In genomic region chr4:68372588-68372987, GRCh38 we compare ENCODE assay signal across 23 cellular contexts. TPM values are rescaled to one million over a fixed set of nuclear protein-coding genes. Genes with fewer than 3 reads are reported as not detected.
DNase-seq lines count a peak whose midpoint lies in the region; ATAC-seq and TF ChIP-seq lines count a peak whose summit lies in the region.
"Had no signal": no experiment of that assay in that cellular context is flagged by ENCODE, and none has a peak within 500 bp of the region (broad histone marks: within the 10 kb centered on the region; RNA-seq: fewer than 3 reads in every experiment).

No MANE protein-coding gene starts in this region.

- DNase-seq in EL (peak; percentile 14), LHCN-M2 (ENCODE audit: low read depth) (peak; percentile 29), endodermal cell (no peak), mesenchymal stem cell (no peak), DMS153 (lab: John Stamatoyannopoulos, UW) (no peak), tibial nerve (ENCODE audit: low spot score in 2 of 2) (no peak)
- DNase-seq: activated CD4-positive, alpha-beta T cell treated with anti-CD3 and anti-CD28 coated beads for 36 hours; activated naive CD4-positive, alpha-beta T cell; CD4-positive, alpha-beta T cell; cortex of kidney; DMS79 treated with DMSO at 0.1 percent for 48 hours; kidney; midbrain; NCI-H1092; NCI-H69; SK-N-SH; stimulated activated CD4-positive, alpha-beta T cell treated with anti-CD3 and anti-CD28 coated beads, Interleukin-1b, Interleukin-23, amount 100 ng/mL, for 48 hours; T1000 had no signal

- no peak overlapping the region for H4K8ac ChIP-seq in mesenchymal stem cell (ENCODE audit: low read length)

- TF ChIP-seq EP300 in tibial nerve (IDR thresholded peaks at IDR 0.05), result no peak

- H2BK120ac ChIP-seq in mesenchymal stem cell (ENCODE audit: low read depth, low read length), result no peak overlapping the region

- H3K36me3 Mint-ChIP-seq in endodermal cell (ENCODE audit: low read depth), result peaks cover 18% of the 10 kb centered on the region
- H3K36me3 Mint-ChIP-seq: IgD-negative memory B cell had no signal

- H3K27me3 Mint-ChIP-seq in endodermal cell (ENCODE audit: insufficient read depth), result no peaks in the 10 kb centered on the region
- H3K27me3 Mint-ChIP-seq: activated CD4-positive, alpha-beta T cell treated with anti-CD3 and anti-CD28 coated beads for 36 hours had no signal

- H3K4me1 ChIP-seq in endodermal cell (ENCODE audit: control insufficient read depth, insufficient read depth, low read length) (peaks cover 3% of the 10 kb centered on the region), mesenchymal stem cell (ENCODE audit: control insufficient read depth, insufficient read depth, low read depth, low read length) (peaks cover 10% of the 10 kb centered on the region), tibial nerve (peaks cover 0 to 6% (median 0%) of the 10 kb centered on the region in 4 donors)

- no peak overlapping the region for H2AFZ ChIP-seq in mesenchymal stem cell (ENCODE audit: low read depth, low read length)
- H2AFZ ChIP-seq: PC-9 had no signal

- no peak overlapping the region for H2BK15ac ChIP-seq in mesenchymal stem cell (ENCODE audit: low read depth, poor library complexity, severe bottlenecking)

- no peak overlapping the region for H3K27ac ChIP-seq in endodermal cell (ENCODE audit: low read depth, low read length)
- no peak overlapping the region for H3K27ac ChIP-seq in mesenchymal stem cell (ENCODE audit: low read length, poor library complexity, severe bottlenecking)
- no peak overlapping the region for H3K27ac ChIP-seq in tibial nerve
- H3K27ac ChIP-seq: PC-9 had no signal

- H3K36me3 ChIP-seq in endodermal cell (ENCODE audit: control insufficient read depth, insufficient read depth, low read length), result peaks cover 13% of the 10 kb centered on the region
- H3K36me3 ChIP-seq in mesenchymal stem cell (ENCODE audit: control insufficient read depth in 1 of 2, insufficient read depth in 2 of 2, low read depth in 1 of 2, low read length in 2 of 2), result no peaks in the 10 kb centered on the region
- H3K36me3 ChIP-seq in tibial nerve, result no peaks in the 10 kb centered on the region
- H3K36me3 ChIP-seq: right atrium auricular region had no signal

- peaks cover 37% of the 10 kb centered on the region for H3K9me3 Mint-ChIP-seq in endodermal cell
- H3K9me3 Mint-ChIP-seq: CD4-positive, alpha-beta T cell; IgD-negative memory B cell had no signal

- H3K79me1 ChIP-seq in mesenchymal stem cell (replicated peaks; ENCODE audit: low read length, poor library complexity, severe bottlenecking), result peaks cover 4% of the 10 kb centered on the region

- no peak overlapping the region for H3K4me3 Mint-ChIP-seq in endodermal cell

- H3K4me3 ChIP-seq in endodermal cell (ENCODE audit: low read length) (no peak overlapping the region), mesenchymal stem cell (ENCODE audit: insufficient read depth in 1 of 2, low read depth in 1 of 2, low read length in 2 of 2) (peak overlapping the region in 1 of 2 experiments; percentile 79), tibial nerve (no peak overlapping the region)
- H3K4me3 ChIP-seq: PC-9 had no signal

- H2AK5ac ChIP-seq in mesenchymal stem cell (ENCODE audit: low read length, severe bottlenecking), result no peak overlapping the region

- ATAC-seq in GM18502 (IDR thresholded peaks at IDR 0.05; ENCODE audit: poor library complexity, unreplicated experiment) (no peak), HG02610 (IDR thresholded peaks at IDR 0.05; ENCODE audit: unreplicated experiment) (no peak)
- ATAC-seq: activated CD4-positive, alpha-beta T cell treated with anti-CD3 and anti-CD28 coated beads for 36 hours had no signal

- H3K14ac ChIP-seq in mesenchymal stem cell (ENCODE audit: low read length in 2 of 2), result no peak overlapping the region

- H3K18ac ChIP-seq in mesenchymal stem cell (ENCODE audit: low read depth in 1 of 2, low read length in 2 of 2), result no peak overlapping the region

- no peak overlapping the region for H3K4me2 ChIP-seq in mesenchymal stem cell (ENCODE audit: low read length, poor library complexity, severe bottlenecking)
- H3K4me2 ChIP-seq: PC-9, SK-N-SH had no signal

- no peak overlapping the region for H2BK5ac ChIP-seq in mesenchymal stem cell (ENCODE audit: low read depth, low read length, poor library complexity, severe bottlenecking)

- TF ChIP-seq POLR2A in tibial nerve (IDR thresholded peaks at IDR 0.05), result no peak

- no peak overlapping the region for H3K23ac ChIP-seq in mesenchymal stem cell (ENCODE audit: low read length in 2 of 2)

- WGBS in endodermal cell (ENCODE audit: insufficient coverage in 1 of 2, insufficient read length in 1 of 2), 2 experiments, result 25% methylated on average over 1 of the region's 1 CpG; no CpG with 5 or more reads in 1 of the 2 experiments
- WGBS in mesenchymal stem cell, result no CpG with 5 or more reads among the region's 1 CpG
- 54 to 61% methylated on average over 1 of the region's 1 CpG for WGBS in tibial nerve, 2 donors

- H2BK12ac ChIP-seq in mesenchymal stem cell (ENCODE audit: low read length in 2 of 2), result no peak overlapping the region

- peaks cover 37% of the 10 kb centered on the region for H3K9me3 ChIP-seq in endodermal cell (ENCODE audit: control insufficient read depth, low read length)
- no peaks in the 10 kb centered on the region for H3K9me3 ChIP-seq in mesenchymal stem cell (ENCODE audit: control insufficient read depth, low read length)
- H3K9me3 ChIP-seq in tibial nerve, result no peaks in the 10 kb centered on the region
- H3K9me3 ChIP-seq: right atrium auricular region, SK-N-SH had no signal

- H4K91ac ChIP-seq in mesenchymal stem cell (ENCODE audit: low read length), result no peak overlapping the region

- peaks cover 39% of the 10 kb centered on the region for H3K4me1 Mint-ChIP-seq in endodermal cell

- peak overlapping the region; percentile 67 for H3K27ac Mint-ChIP-seq in endodermal cell
- H3K27ac Mint-ChIP-seq: activated CD4-positive, alpha-beta T cell treated with anti-CD3 and anti-CD28 coated beads for 36 hours; IgD-negative memory B cell had no signal

- H3K27me3 ChIP-seq in endodermal cell (ENCODE audit: control insufficient read depth, insufficient read depth, low read length, poor library complexity, severe bottlenecking), result no peaks in the 10 kb centered on the region
- no peaks in the 10 kb centered on the region for H3K27me3 ChIP-seq in mesenchymal stem cell (ENCODE audit: control insufficient read depth in 1 of 2, insufficient read depth in 1 of 2, low read length in 2 of 2)
- peaks cover 0 to 3% of the 10 kb centered on the region in 2 donors for H3K27me3 ChIP-seq in tibial nerve
- H3K27me3 ChIP-seq: right atrium auricular region had no signal

- no peak overlapping the region for H3K9ac ChIP-seq in endodermal cell (ENCODE audit: extremely low read depth, low read length, poor library complexity, severe bottlenecking)
- H3K9ac ChIP-seq in mesenchymal stem cell (ENCODE audit: low read length), result peak overlapping the region; percentile 71
- H3K9ac ChIP-seq: SK-N-SH had no signal

- H3K4ac ChIP-seq in mesenchymal stem cell (ENCODE audit: low read depth in 1 of 2, low read length in 2 of 2), result no peak overlapping the region

- TF ChIP-seq CTCF in endodermal cell (conservative IDR thresholded peaks at IDR 0.05), result no peak
- no peak for TF ChIP-seq CTCF in tibial nerve (IDR thresholded peaks at IDR 0.05)

RNA-seq across cellular contexts. Expression of gene YTHDC1, which starts 22.7 kb away (rescaled TPM):
- total RNA-seq in LHCN-M2 (2014; rRNA removed) (35.5 and 44.4 TPM in 2 replicates), endodermal cell (100 to 1,000 TPM; 170 to 184 TPM), tibial nerve (10 to 100 TPM; 66.4 to 95.6 (median 86.2) TPM)
- 23.3 TPM for polyA plus RNA-seq in LHCN-M2 (2012)
- 95.2 TPM for polyA plus RNA-seq in endodermal cell (2013, experiment 1 of 2)
- polyA plus RNA-seq in endodermal cell (2013, experiment 2 of 2), result 83.8 TPM
- 33.5 TPM for polyA plus RNA-seq in mesenchymal stem cell (2013, experiment 1 of 2)
- polyA plus RNA-seq in mesenchymal stem cell (2013, experiment 2 of 2), result 31.9 TPM

Comparison
In these comparisons a context has a peak if more than half of its experiments do, and no peak if none do; other contexts are left out.
1. DNase-seq: peak in EL (single experiment) and LHCN-M2 (single experiment); none in endodermal cell (single experiment), mesenchymal stem cell (single experiment), DMS153 (single experiment) and tibial nerve (0 of 2).